ENCODE assay signal across 8 cellular contexts in the genomic region with DNA sequence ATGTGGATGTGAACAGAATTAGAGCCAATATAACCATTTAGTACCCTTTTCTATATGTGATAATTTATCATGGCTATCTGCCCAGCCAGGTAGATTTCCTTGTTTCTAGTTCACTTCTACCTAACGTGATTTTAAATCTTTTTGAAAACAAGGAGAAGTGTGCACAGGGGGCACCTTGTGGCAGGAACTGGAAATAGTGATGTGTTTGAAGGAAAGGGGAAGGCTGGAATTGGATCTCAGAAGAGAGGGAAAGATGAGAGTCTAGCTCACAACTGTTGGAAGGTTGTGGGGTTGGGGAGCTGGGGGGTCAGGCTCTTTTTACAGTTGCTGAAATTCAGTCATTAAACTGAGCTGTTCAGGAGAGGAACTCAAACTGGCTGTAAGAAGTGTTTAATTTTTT.
A peak's percentile ranks its signal among the peaks of the same experiment; 100 is the strongest.
DNase-seq lines count a peak whose midpoint lies in the region; ATAC-seq, FAIRE-seq and TF ChIP-seq lines count a peak whose summit lies in the region.

No MANE protein-coding gene starts in this region.

- H3K36me3 ChIP-seq in heart right ventricle, result no peaks in the 10 kb centered on the region

- TF ChIP-seq CTCF in D721Med (IDR thresholded peaks at IDR 0.05; ENCODE audit: insufficient read depth, missing control alignments) (peak; percentile 40), LNCaP clone FGC (IDR thresholded peaks at IDR 0.05; ENCODE audit: control insufficient read depth, extremely low read depth, insufficient read depth) (peak; percentile 71), cardiac fibroblast (IDR thresholded peaks at IDR 0.05; ENCODE audit: low read depth, low read length) (peak; percentile 35), heart right ventricle (IDR thresholded peaks at IDR 0.05) (peak in 4 of 9 donors; percentile 10 to 28 (median 25))

- H3K4me1 ChIP-seq in heart right ventricle, result no peaks in the 10 kb centered on the region

- H3K9me3 ChIP-seq in heart right ventricle, result no peaks in the 10 kb centered on the region

- no peak overlapping the region for H3K4me3 ChIP-seq in LNCaP clone FGC (ENCODE audit: low read depth, low read length)
- no peak overlapping the region for H3K4me3 ChIP-seq in cardiac fibroblast (replicated peaks in 1 of 2; ENCODE audit: low read depth in 2 of 2, low read length in 2 of 2)
- no peak overlapping the region for H3K4me3 ChIP-seq in heart right ventricle

- peaks cover 0 to 4% (median 0%) of the 10 kb centered on the region in 7 donors for H3K27me3 ChIP-seq in heart right ventricle

- ATAC-seq in HG03432 (IDR thresholded peaks at IDR 0.05; ENCODE audit: unreplicated experiment) (no peak), heart right ventricle (no peak)

- WGBS in heart right ventricle, 2 donors, result 14 to 15% methylated on average over 1 of the region's 1 CpG

- FAIRE-seq in D721Med (lab: Jason Lieb, UNC), result no peak
- FAIRE-seq in GM19239 (lab: Jason Lieb, UNC), result no peak

- DNase-seq in D721Med (ENCODE audit: insufficient read length, low spot score) (no peak), LNCaP clone FGC (ENCODE audit: low read depth) (no peak), cardiac fibroblast (ENCODE audit: low read depth in 2 of 2) (peak in 1 of 2 donors; percentile 18), myocyte (ENCODE audit: low read depth) (peak; percentile 13), retina (no peak), heart right ventricle (no peak), GM19239 (ENCODE audit: insufficient read length, low spot score) (no peak)

- intact Hi-C loops in heart right ventricle (cut with DNase I), result loop anchor here in 1 of 10 donors (5.0 kb wide), 1 partner anchor 188 kb away; no protein-coding TSS in a partner anchor

- no peak overlapping the region for H3K27ac ChIP-seq in heart right ventricle
